ENCODE assay signal across 1 cellular context in genomic region chr2:85709385-85709784, GRCh38.
TF ChIP-seq lines count a peak whose summit lies in the region.

No MANE protein-coding gene starts in this region.

TF ChIP-seq in SK-N-SH treated with all-trans-retinoic acid at 6 μM for 48 hours, 23 proteins besides CTCF, POLR2A, EP300 and RAD21 (continued from another document):
- TF ChIP-seq CSDC2 (CRISPR knock-in tag; IDR thresholded peaks at IDR 0.05) (no peak), SNAI2 (CRISPR knock-in tag; IDR thresholded peaks at IDR 0.05) (no peak), GLIS3 (CRISPR knock-in tag; IDR thresholded peaks at IDR 0.05) (no peak), CSRNP3 (CRISPR knock-in tag; IDR thresholded peaks at IDR 0.05) (no peak), ISL1 (CRISPR knock-in tag; IDR thresholded peaks at IDR 0.05) (no peak), ZNF565 (CRISPR knock-in tag; conservative IDR thresholded peaks at IDR 0.05; ENCODE audit: low read depth) (no peak), TSHZ2 (CRISPR knock-in tag; IDR thresholded peaks at IDR 0.05) (no peak), TOX (CRISPR knock-in tag; IDR thresholded peaks at IDR 0.05; ENCODE audit: borderline replicate concordance) (no peak), PPARA (CRISPR knock-in tag; IDR thresholded peaks at IDR 0.05; ENCODE audit: borderline replicate concordance) (no peak)
